8 cellular contexts compared by ENCODE assay signal in genomic region chr9:127877566-127877998, GRCh38. TPM values are rescaled to one million over a fixed set of nuclear protein-coding genes. Genes with fewer than 3 reads are reported as not detected.
DNase-seq lines count a peak whose midpoint lies in the region; ATAC-seq and TF ChIP-seq lines count a peak whose summit lies in the region.

TSS of gene AK1 (minus strand) at chr9:127877675. CDS start at chr9:127874617, 3,058 bp downstream.

- no peak within 1 kb of the TSS for H3K4me3 ChIP-seq in OCI-LY7 (ENCODE audit: low read depth, low read length, poor library complexity, severe bottlenecking)
- peak within 1 kb of the TSS; percentile 45 for H3K4me3 ChIP-seq in kidney epithelial cell (ENCODE audit: low read depth, low read length)
- H3K4me3 ChIP-seq in skeletal muscle satellite cell (ENCODE audit: low read length), result peak within 1 kb of the TSS; percentile 71

- no peaks in the 10 kb centered on the region for H3K27me3 Mint-ChIP-seq in activated T-cell treated with anti-CD3 and anti-CD28 coated beads, Interleukin-2, amount 50 U/mL, for 4 hours (ENCODE audit: low read depth)

- no peaks in the 10 kb centered on the region for H3K36me3 ChIP-seq in OCI-LY7 (ENCODE audit: insufficient read depth, low read length)
- no peaks in the 10 kb centered on the region for H3K36me3 ChIP-seq in kidney epithelial cell (ENCODE audit: control insufficient read depth, insufficient read depth, low read length)
- peaks cover 4% of the 10 kb centered on the region for H3K36me3 ChIP-seq in skeletal muscle satellite cell (ENCODE audit: insufficient read depth, low read length)

- H3K4me3 Mint-ChIP-seq in activated T-cell treated with anti-CD3 and anti-CD28 coated beads, Interleukin-2, amount 50 U/mL, for 4 hours, result peak within 1 kb of the TSS; percentile 48

- H3K9me3 Mint-ChIP-seq in activated T-cell treated with anti-CD3 and anti-CD28 coated beads, Interleukin-2, amount 50 U/mL, for 4 hours, result no peaks in the 10 kb centered on the region

- no peaks in the 10 kb centered on the region for H3K36me3 Mint-ChIP-seq in activated T-cell treated with anti-CD3 and anti-CD28 coated beads, Interleukin-2, amount 50 U/mL, for 4 hours (ENCODE audit: insufficient read depth)

- CTCF ChIA-PET in OCI-LY7 (lab: Charles Lee; ENCODE audit: unreplicated experiment), result no interaction called here

- H3K4me1 ChIP-seq in OCI-LY7 (ENCODE audit: insufficient read depth, low read length, poor library complexity, severe bottlenecking), result peaks cover 32% of the 10 kb centered on the region
- peaks cover 46% of the 10 kb centered on the region for H3K4me1 ChIP-seq in skeletal muscle satellite cell (ENCODE audit: control insufficient read depth, insufficient read depth, low read length)

- H3K9ac ChIP-seq in skeletal muscle satellite cell (ENCODE audit: low read depth, low read length), result peak within 1 kb of the TSS; percentile 73

- POLR2A ChIA-PET in OCI-LY7 (lab: Charles Lee), result no interaction called here

- intact Hi-C loops in OCI-LY7 (cut with micrococcal nuclease; ENCODE audit: unreplicated experiment), result loop anchor here (10.0 kb wide), 1 partner anchor 373 kb away; no protein-coding TSS in a partner anchor

- no peak for DNase-seq in activated T-cell treated with anti-CD3 and anti-CD28 coated beads, Interleukin-2, amount 50 U/mL, for 4 hours
- DNase-seq in activated T-cell treated with anti-CD3 and anti-CD28 coated beads, Interleukin-2, amount 50 U/mL, for 48 hours, result no peak
- DNase-seq in OCI-LY7 (ENCODE audit: low spot score), result no peak
- DNase-seq in kidney epithelial cell (ENCODE audit: low read depth), result no peak
- DNase-seq in stimulated activated CD4-positive, alpha-beta T cell treated with anti-CD3 and anti-CD28 coated beads, Interleukin-4, amount 100 ng/mL, for 4 hours, result no peak

- no peak within 1 kb of the TSS for H3K27ac ChIP-seq in OCI-LY7 (ENCODE audit: low read depth, low read length, poor library complexity, severe bottlenecking)
- H3K27ac ChIP-seq in cingulate gyrus (ENCODE audit: low read depth, low read length), result peak within 1 kb of the TSS; percentile 85

- no peaks in the 10 kb centered on the region for H3K27me3 ChIP-seq in kidney epithelial cell (ENCODE audit: control insufficient read depth, insufficient read depth, low read length)
- H3K27me3 ChIP-seq in skeletal muscle satellite cell (ENCODE audit: control insufficient read depth, insufficient read depth, low read length), result no peaks in the 10 kb centered on the region

- no peak within 1 kb of the TSS for H3K4me2 ChIP-seq in OCI-LY7 (ENCODE audit: low read length)
- peak within 1 kb of the TSS; percentile 94 for H3K4me2 ChIP-seq in skeletal muscle satellite cell (ENCODE audit: low read length)

- no peaks in the 10 kb centered on the region for H4K20me1 ChIP-seq in OCI-LY7 (ENCODE audit: insufficient read depth, low read length)

- H2AFZ ChIP-seq in OCI-LY7 (ENCODE audit: low read length), result no peak within 1 kb of the TSS

- no peak for TF ChIP-seq CTCF in OCI-LY7 (conservative IDR thresholded peaks at IDR 0.05; ENCODE audit: low read length)
- no peak for TF ChIP-seq CTCF in kidney epithelial cell (IDR thresholded peaks at IDR 0.05; ENCODE audit: insufficient read depth, low read length, poor library complexity, severe bottlenecking)

- no TSS peak for BruUV-seq in OCI-LY7 (replicated peaks; lab: Mats Ljungman, UMichigan)

- H3K79me2 ChIP-seq in OCI-LY7 (ENCODE audit: insufficient read depth, low read depth, low read length), result no peaks in the 10 kb centered on the region

- H3K9me3 ChIP-seq in OCI-LY7 (ENCODE audit: low read length), result no peaks in the 10 kb centered on the region
- no peaks in the 10 kb centered on the region for H3K9me3 ChIP-seq in skeletal muscle satellite cell (replicated peaks; ENCODE audit: low read length)

- H3K9me2 ChIP-seq in OCI-LY7 (ENCODE audit: insufficient read depth, low read length), result no peaks in the 10 kb centered on the region

- peaks cover 2% of the 10 kb centered on the region for H3K4me1 Mint-ChIP-seq in activated T-cell treated with anti-CD3 and anti-CD28 coated beads, Interleukin-2, amount 50 U/mL, for 4 hours (ENCODE audit: low read depth)

- no peak for ATAC-seq in activated T-cell treated with anti-CD3 and anti-CD28 coated beads, Interleukin-2, amount 50 U/mL, for 4 hours
- ATAC-seq in GM21515 (IDR thresholded peaks at IDR 0.05; ENCODE audit: unreplicated experiment), result no peak

RNA-seq across cellular contexts. Expression of gene AK1, which starts in this region (rescaled TPM):
- 1 to 10 TPM; 3.6 to 6.4 (median 5.0) TPM for total RNA-seq in activated T-cell treated with anti-CD3 and anti-CD28 coated beads, Interleukin-2, amount 50 U/mL, for 4 hours
- total RNA-seq in OCI-LY7 (2014; rRNA removed; shearing (Covaris generic)), result 10.7 and 19.5 TPM in 2 replicates
- total RNA-seq in OCI-LY7 (2022) (21.6 and 22.6 TPM in 2 replicates), kidney epithelial cell (44.8 and 56.4 TPM in 2 replicates)
- 28.9 and 41.9 TPM in 2 replicates for total RNA-seq in skeletal muscle satellite cell (2012; rRNA removed)
